ENCODE assay signal across 15 cellular contexts in the genomic region with DNA sequence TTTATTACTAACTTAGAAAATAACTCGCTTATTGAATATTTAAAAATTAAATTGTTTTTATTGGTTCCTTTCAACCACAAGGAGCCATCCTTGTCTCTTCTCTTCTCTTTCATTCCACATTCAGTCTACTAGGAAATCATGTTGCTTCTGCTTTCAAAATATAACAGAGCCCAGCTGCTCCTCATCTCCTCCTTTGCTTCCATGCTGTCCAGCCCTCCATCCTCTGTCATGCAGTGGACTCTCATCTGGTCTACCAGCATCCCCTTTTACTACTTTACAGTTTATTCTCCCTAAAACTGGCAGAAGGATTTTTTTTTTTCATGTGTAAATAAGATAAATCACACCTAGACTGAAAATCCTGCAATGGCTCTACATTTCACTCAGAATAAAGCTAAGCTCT.
DNase-seq lines count a peak whose midpoint lies in the region; ATAC-seq, FAIRE-seq and TF ChIP-seq lines count a peak whose summit lies in the region.
"Had no signal": no experiment of that assay in that cellular context is flagged by ENCODE, and none has a peak within 500 bp of the region (broad histone marks: within the 10 kb centered on the region; RNA-seq: fewer than 3 reads in every experiment).

No MANE protein-coding gene starts in this region.

- no peaks in the 10 kb centered on the region for H3K27me3 ChIP-seq in GM23248 (replicated peaks; ENCODE audit: insufficient read depth)
- H3K27me3 ChIP-seq in ascending aorta = no peaks in the 10 kb centered on the region
- H3K27me3 ChIP-seq in left ventricle myocardium inferior (ENCODE audit: low read depth) = no peaks in the 10 kb centered on the region
- no peaks in the 10 kb centered on the region for H3K27me3 ChIP-seq in thoracic aorta (replicated peaks; ENCODE audit: insufficient read depth)

- peak overlapping the region; percentile 78 for H3K4me2 ChIP-seq in GM23248 (ENCODE audit: unreplicated experiment)
- H3K4me2 ChIP-seq: GM23338 had no signal

- no peaks in the 10 kb centered on the region for H3K9me3 ChIP-seq in GM23248 (ENCODE audit: low read depth)
- H3K9me3 ChIP-seq in ascending aorta = no peaks in the 10 kb centered on the region
- H3K9me3 ChIP-seq in left ventricle myocardium inferior (replicated peaks) = no peaks in the 10 kb centered on the region
- no peaks in the 10 kb centered on the region for H3K9me3 ChIP-seq in thoracic aorta

- intact Hi-C loops in ascending aorta (cut with DNase I) = loop anchor here (10.0 kb wide), 1 partner anchor 193 kb away; no protein-coding TSS in a partner anchor
- intact Hi-C loops in left ventricle myocardium inferior (cut with micrococcal nuclease) = no loop called here

- no peak for FAIRE-seq in RCC 7860 (lab: Jason Lieb, UNC)
- FAIRE-seq: A204.1, GM12878, GM18507 had no signal

- ATAC-seq in thoracic aorta (ENCODE audit: insufficient number of reproducible peaks, low FRiP score, low read depth) (no peak), GM19351 (IDR thresholded peaks at IDR 0.05; ENCODE audit: unreplicated experiment) (no peak)
- ATAC-seq: GM12878, GM23338 had no signal

- H3K27ac ChIP-seq in GM23248 (peak overlapping the region; percentile 95), ascending aorta (peak overlapping the region; percentile 70 to 84), left ventricle myocardium inferior (replicated peaks) (peak overlapping the region; percentile 59), thoracic aorta (peak overlapping the region; percentile 57 to 76)

- H4K20me1 ChIP-seq in GM23248 (ENCODE audit: insufficient read depth) = no peaks in the 10 kb centered on the region

- TF ChIP-seq CTCF in ascending aorta (IDR thresholded peaks at IDR 0.05) (no peak), left ventricle myocardium inferior (IDR thresholded peaks at IDR 0.05; ENCODE audit: borderline replicate concordance) (no peak), thoracic aorta (IDR thresholded peaks at IDR 0.05) (no peak)

- DNase-seq in GM23248 = peak; percentile 10
- no peak for DNase-seq in ascending aorta (ENCODE audit: low spot score in 2 of 2)
- DNase-seq in left ventricle myocardium inferior = no peak
- no peak for DNase-seq in thoracic aorta (ENCODE audit: low spot score)
- DNase-seq in NCI-H1105 treated with DMSO at 0.1 percent for 48 hours (lab: John Stamatoyannopoulos, UW) = no peak
- no peak for DNase-seq in RCC 7860 (ENCODE audit: low spot score)
- DNase-seq: C1 segment of cervical spinal cord; CD4-positive, alpha-beta T cell; DMS79; H7 had no signal

- H3K9me2 ChIP-seq in GM23248 (ENCODE audit: insufficient read depth) = no peaks in the 10 kb centered on the region

- no peak overlapping the region for H2AFZ ChIP-seq in GM23248
- H2AFZ ChIP-seq: GM23338 had no signal

- H3K9ac ChIP-seq in GM23248 = peak overlapping the region; percentile 77

- H3K4me1 ChIP-seq in GM23248 (ENCODE audit: insufficient read depth) (peaks cover 39% of the 10 kb centered on the region), ascending aorta (peaks cover 8 to 37% of the 10 kb centered on the region in 2 donors), left ventricle myocardium inferior (peaks cover 40% of the 10 kb centered on the region), thoracic aorta (ENCODE audit: control insufficient read depth in 1 of 2, low read depth in 2 of 2) (peaks cover 36 to 53% of the 10 kb centered on the region in 2 donors)

- H3K4me3 ChIP-seq in GM23248 (no peak overlapping the region), ascending aorta (no peak overlapping the region), left ventricle myocardium inferior (no peak overlapping the region), thoracic aorta (no peak overlapping the region)
- H3K4me3 ChIP-seq: GM12878, GM23338 had no signal

- no peaks in the 10 kb centered on the region for H3K36me3 ChIP-seq in GM23248 (ENCODE audit: low read depth)
- no peaks in the 10 kb centered on the region for H3K36me3 ChIP-seq in ascending aorta
- no peaks in the 10 kb centered on the region for H3K36me3 ChIP-seq in left ventricle myocardium inferior
- no peaks in the 10 kb centered on the region for H3K36me3 ChIP-seq in thoracic aorta

- in situ Hi-C loops in GM23248 (cut with MboI) = no loop called here

- H3F3A ChIP-seq in GM23248 (ENCODE audit: insufficient read depth) = peaks cover 37% of the 10 kb centered on the region

- no peaks in the 10 kb centered on the region for H3K79me2 ChIP-seq in GM23248 (ENCODE audit: insufficient read depth)

- WGBS in GM23248 (ENCODE audit: low coverage in 1 of 2, low lambda C conversion rate in 2 of 2, missing lambda C conversion rate in 2 of 2), 2 experiments = 48 to 60% methylated on average over 1 of the region's 1 CpG
